12 cellular contexts compared by ENCODE assay signal in the genomic region with DNA sequence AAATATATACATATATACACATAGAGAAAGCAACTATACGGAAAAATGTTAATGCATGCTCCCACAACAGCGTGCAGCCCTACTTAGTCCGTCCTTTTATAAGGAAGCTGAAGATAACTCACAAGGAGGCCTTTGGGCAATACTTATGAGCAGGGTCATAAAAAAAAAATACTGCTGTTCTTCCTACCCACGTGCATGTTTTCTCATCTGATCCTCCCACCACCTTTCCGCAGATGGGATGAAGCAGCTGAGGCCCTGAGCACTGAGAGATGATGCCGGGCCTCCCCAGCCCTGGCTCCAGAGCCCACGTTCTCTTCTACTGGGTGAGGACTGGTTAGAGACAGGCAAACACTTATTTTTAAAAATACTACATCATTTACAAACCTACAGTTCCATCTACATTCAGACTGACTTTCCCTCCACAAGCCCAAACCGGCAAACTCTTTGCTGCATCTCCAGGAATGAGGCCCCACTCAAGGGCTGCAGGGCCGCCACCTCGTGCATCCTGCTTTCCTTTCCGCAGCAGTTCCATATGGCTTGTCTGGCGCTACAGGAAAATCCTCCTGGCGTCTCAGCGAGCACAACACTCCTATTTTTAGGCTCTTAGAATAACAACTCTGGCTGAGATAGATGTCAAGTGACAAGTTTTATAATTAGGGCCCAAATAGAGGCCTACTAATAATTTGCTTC. TPM values are rescaled to one million over a fixed set of nuclear protein-coding genes. Genes with fewer than 3 reads are reported as not detected.
DNase-seq lines count a peak whose midpoint lies in the region; ATAC-seq and TF ChIP-seq lines count a peak whose summit lies in the region.
"Had no signal": no experiment of that assay in that cellular context is flagged by ENCODE, and none has a peak within 500 bp of the region (broad histone marks: within the 10 kb centered on the region; RNA-seq: fewer than 3 reads in every experiment).

No MANE protein-coding gene starts in this region.

- no peak for TF ChIP-seq EP300 in sigmoid colon (IDR thresholded peaks at IDR 0.05)

- peaks cover 8% of the 10 kb centered on the region for H4K20me1 ChIP-seq in GM23338 (replicated peaks; ENCODE audit: insufficient read depth)

- H3K36me3 ChIP-seq in GM23338 (ENCODE audit: insufficient read depth) (no peaks in the 10 kb centered on the region), heart left ventricle (no peaks in the 10 kb centered on the region), sigmoid colon (no peaks in the 10 kb centered on the region)

- H2AFZ ChIP-seq in GM23338 = no peak overlapping the region

- TF ChIP-seq CTCF in GM23338 (conservative IDR thresholded peaks at IDR 0.05; ENCODE audit: low read depth in 2 of 2) (no peak), heart left ventricle (IDR thresholded peaks at IDR 0.05) (no peak), sigmoid colon (IDR thresholded peaks at IDR 0.05) (no peak)

- no peaks in the 10 kb centered on the region for H3K36me3 Mint-ChIP-seq in GM23338 (ENCODE audit: low read depth)
- H3K36me3 Mint-ChIP-seq in activated naive CD4-positive, alpha-beta T cell treated with anti-CD3 and anti-CD28 coated beads, Interleukin-2, amount 10 ng/mL, durations not matched to agents 7 days and 5 days = no peaks in the 10 kb centered on the region

- H3K27me3 ChIP-seq in GM23338 (ENCODE audit: insufficient read depth) (no peaks in the 10 kb centered on the region), heart left ventricle (no peaks in the 10 kb centered on the region), sigmoid colon (no peaks in the 10 kb centered on the region)

- no peak overlapping the region for H3K4me3 Mint-ChIP-seq in GM23338
- no peak overlapping the region for H3K4me3 Mint-ChIP-seq in activated naive CD4-positive, alpha-beta T cell treated with anti-CD3 and anti-CD28 coated beads, Interleukin-2, amount 10 ng/mL, durations not matched to agents 7 days and 5 days

- H3K27me3 Mint-ChIP-seq in GM23338 (ENCODE audit: insufficient read depth, low read depth, poor library complexity) = peaks cover 6% of the 10 kb centered on the region
- H3K27me3 Mint-ChIP-seq in activated naive CD4-positive, alpha-beta T cell treated with anti-CD3 and anti-CD28 coated beads, Interleukin-2, amount 10 ng/mL, durations not matched to agents 7 days and 5 days = no peaks in the 10 kb centered on the region

- intact Hi-C loops in heart left ventricle (cut with DNase I) (loop anchor here in 9 of 10 donors (2.0 to 10.0 kb wide), 6 partner anchors 38 to 65 kb away; partner anchors contain the start of gene TBC1D8 (in 7 of the 9)), sigmoid colon (cut with DNase I) (loop anchor here (5.0 kb wide), 1 partner anchor 43 kb away; the partner anchor contains the start of gene TBC1D8)

- H3K9me2 ChIP-seq in GM23338 (ENCODE audit: insufficient read depth) = no peaks in the 10 kb centered on the region

- no peaks in the 10 kb centered on the region for H3K9me3 Mint-ChIP-seq in GM23338
- H3K9me3 Mint-ChIP-seq in activated naive CD4-positive, alpha-beta T cell treated with anti-CD3 and anti-CD28 coated beads, Interleukin-2, amount 10 ng/mL, durations not matched to agents 7 days and 5 days = no peaks in the 10 kb centered on the region

- CTCF ChIA-PET in activated naive CD4-positive, alpha-beta T cell treated with anti-CD3 and anti-CD28 coated beads, Interleukin-2, amount 10 ng/mL, durations not matched to agents 7 days and 5 days (lab: Charles Lee) = no interaction called here

- peaks cover 65% of the 10 kb centered on the region for H3K4me1 ChIP-seq in GM23338 (ENCODE audit: insufficient read depth)
- peaks cover 6 to 94% (median 73%) of the 10 kb centered on the region in 12 donors for H3K4me1 ChIP-seq in heart left ventricle
- H3K4me1 ChIP-seq in sigmoid colon = peaks cover 0 to 64% (median 49%) of the 10 kb centered on the region in 4 donors

- H3K4me3 ChIP-seq in GM23338 (no peak overlapping the region), heart left ventricle (peak overlapping the region in 8 of 12 donors; percentile 2 to 26 (median 13)), sigmoid colon (no peak overlapping the region)

- DNase-seq in GM23338 (ENCODE audit: low spot score) (peak; percentile 36), SHP77 (lab: John Stamatoyannopoulos, UW) (peak; percentile 38 to 40), heart left ventricle (peak in 3 of 5 donors; percentile 47 to 69 (median 56)), sigmoid colon (no peak), amniotic stem cell (lab: John Stamatoyannopoulos, UW) (no peak), AG20443 (ENCODE audit: low spot score) (no peak)
- DNase-seq in activated CD4-positive, CD25-positive, alpha-beta regulatory T cell (lab: John Stamatoyannopoulos, UW) = no peak
- no peak for DNase-seq in activated naive CD4-positive, alpha-beta T cell treated with anti-CD3 and anti-CD28 coated beads, Interleukin-2, amount 10 ng/mL, durations not matched to agents 7 days and 5 days
- DNase-seq: aorta; stimulated activated CD4-positive, alpha-beta T cell treated with anti-CD3 and anti-CD28 coated beads, Interleukin-4, amount 100 ng/mL, for 4 hours; T-helper 2 cell had no signal

- peaks cover 84% of the 10 kb centered on the region for H3K79me2 ChIP-seq in GM23338 (replicated peaks; ENCODE audit: insufficient read depth)

- 27 to 30% (median 28%) methylated on average over 14 of the region's 14 CpGs for WGBS in heart left ventricle, 4 donors
- WGBS in sigmoid colon, 2 donors = 47 to 67% methylated on average over 14 of the region's 14 CpGs

- H3K27ac Mint-ChIP-seq in GM23338 = peak overlapping the region; percentile 34; the same call in 1 of the 2 replicates
- H3K27ac Mint-ChIP-seq in activated naive CD4-positive, alpha-beta T cell treated with anti-CD3 and anti-CD28 coated beads, Interleukin-2, amount 10 ng/mL, durations not matched to agents 7 days and 5 days = no peak overlapping the region

- no peaks in the 10 kb centered on the region for H3K9me3 ChIP-seq in heart left ventricle
- H3K9me3 ChIP-seq in sigmoid colon = no peaks in the 10 kb centered on the region

- 0 out of 2 replicates have a peak, but pooled peaks cover 3% of the 10 kb centered on the region for H3F3A ChIP-seq in GM23338 (replicated peaks; ENCODE audit: low read depth)

- peak overlapping the region; percentile 64 for H3K4me2 ChIP-seq in GM23338

- peaks cover 73% of the 10 kb centered on the region for H3K4me1 Mint-ChIP-seq in GM23338
- H3K4me1 Mint-ChIP-seq in activated naive CD4-positive, alpha-beta T cell treated with anti-CD3 and anti-CD28 coated beads, Interleukin-2, amount 10 ng/mL, durations not matched to agents 7 days and 5 days = no peaks in the 10 kb centered on the region

- H3K27ac ChIP-seq in GM23338 (ENCODE audit: low read depth) = no peak overlapping the region
- peak overlapping the region; percentile 40 to 93 (median 87) for H3K27ac ChIP-seq in heart left ventricle
- peak overlapping the region; percentile 25 to 66 (median 59) for H3K27ac ChIP-seq in sigmoid colon
- H3K27ac ChIP-seq: HL-60 had no signal

- no peak for TF ChIP-seq POLR2A in heart left ventricle (IDR thresholded peaks at IDR 0.05)
- TF ChIP-seq POLR2A in sigmoid colon (IDR thresholded peaks at IDR 0.05) = no peak

- ATAC-seq in GM23338 (0 out of 3 replicates have a peak, but pooled peaks have one; percentile 9), heart left ventricle (peak; percentile 33 to 68 (median 46))

TF ChIP-seq in GM23338, 12 proteins besides CTCF, POLR2A, EP300 and RAD21:
- no peak for TF ChIP-seq EZH2phosphoT487 (IDR thresholded peaks at IDR 0.05; ENCODE audit: unreplicated experiment)
- no peak for TF ChIP-seq ETS1 (IDR thresholded peaks at IDR 0.05)
- TF ChIP-seq, protein P1, sequence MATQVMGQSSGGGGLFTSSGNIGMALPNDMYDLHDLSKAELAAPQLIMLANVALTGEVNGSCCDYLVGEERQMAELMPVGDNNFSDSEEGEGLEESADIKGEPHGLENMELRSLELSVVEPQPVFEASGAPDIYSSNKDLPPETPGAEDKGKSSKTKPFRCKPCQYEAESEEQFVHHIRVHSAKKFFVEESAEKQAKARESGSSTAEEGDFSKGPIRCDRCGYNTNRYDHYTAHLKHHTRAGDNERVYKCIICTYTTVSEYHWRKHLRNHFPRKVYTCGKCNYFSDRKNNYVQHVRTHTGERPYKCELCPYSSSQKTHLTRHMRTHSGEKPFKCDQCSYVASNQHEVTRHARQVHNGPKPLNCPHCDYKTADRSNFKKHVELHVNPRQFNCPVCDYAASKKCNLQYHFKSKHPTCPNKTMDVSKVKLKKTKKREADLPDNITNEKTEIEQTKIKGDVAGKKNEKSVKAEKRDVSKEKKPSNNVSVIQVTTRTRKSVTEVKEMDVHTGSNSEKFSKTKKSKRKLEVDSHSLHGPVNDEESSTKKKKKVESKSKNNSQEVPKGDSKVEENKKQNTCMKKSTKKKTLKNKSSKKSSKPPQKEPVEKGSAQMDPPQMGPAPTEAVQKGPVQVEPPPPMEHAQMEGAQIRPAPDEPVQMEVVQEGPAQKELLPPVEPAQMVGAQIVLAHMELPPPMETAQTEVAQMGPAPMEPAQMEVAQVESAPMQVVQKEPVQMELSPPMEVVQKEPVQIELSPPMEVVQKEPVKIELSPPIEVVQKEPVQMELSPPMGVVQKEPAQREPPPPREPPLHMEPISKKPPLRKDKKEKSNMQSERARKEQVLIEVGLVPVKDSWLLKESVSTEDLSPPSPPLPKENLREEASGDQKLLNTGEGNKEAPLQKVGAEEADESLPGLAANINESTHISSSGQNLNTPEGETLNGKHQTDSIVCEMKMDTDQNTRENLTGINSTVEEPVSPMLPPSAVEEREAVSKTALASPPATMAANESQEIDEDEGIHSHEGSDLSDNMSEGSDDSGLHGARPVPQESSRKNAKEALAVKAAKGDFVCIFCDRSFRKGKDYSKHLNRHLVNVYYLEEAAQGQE (IDR thresholded peaks at IDR 0.05; ENCODE audit: unreplicated experiment) = no peak

RNA-seq across cellular contexts. Expression of gene TBC1D8, which starts 41.6 kb away (rescaled TPM):
- total RNA-seq in GM23338 (2014; rRNA removed; shearing (Covaris generic)) = 36.9 and 39.5 TPM in 2 replicates
- 15.5 and 18.0 TPM in 2 replicates for polyA plus RNA-seq in GM23338 (2016; fragmentation: Nextera tagmentation; extraction: Ambion mirVana)
- 10 to 100 TPM; 36.9 to 61.7 (median 53.3) TPM for total RNA-seq in heart left ventricle
- 10 to 100 TPM; 30.1 to 35.8 TPM for polyA plus RNA-seq in heart left ventricle
- 10 to 100 TPM; 12.8 to 24.1 (median 17.0) TPM for total RNA-seq in sigmoid colon
- polyA plus RNA-seq in sigmoid colon = 10 to 100 TPM in 1 of 3 donors, 1 to 10 TPM in 2; 3.0 to 15.7 (median 6.2) TPM

Comparison
In these comparisons a context has a peak if more than half of its experiments do, and no peak if none do; other contexts are left out.
1. DNase-seq: peak in GM23338 (single experiment), SHP77 (2 of 2) and heart left ventricle (3 of 5); none in sigmoid colon (single experiment), activated CD4-positive, CD25-positive, alpha-beta regulatory T cell (0 of 4), amniotic stem cell (single experiment), AG20443 (single experiment) and activated naive CD4-positive, alpha-beta T cell treated with anti-CD3 and anti-CD28 coated beads, Interleukin-2, amount 10 ng/mL, durations not matched to agents 7 days and 5 days (single experiment).
2. H3K4me3 ChIP-seq: peak in heart left ventricle (8 of 12); none in GM23338 (single experiment) and sigmoid colon (0 of 4).